1 cellular context compared by ENCODE assay signal in genomic region chr5:10533218-10533617, GRCh38.
TF ChIP-seq lines count a peak whose summit lies in the region.

No MANE protein-coding gene starts in this region.

TF ChIP-seq in IMR-90, 13 proteins besides CTCF, POLR2A, EP300 and RAD21 (continued from another document):
- TF ChIP-seq ELK1 (IDR thresholded peaks at IDR 0.05; ENCODE audit: borderline replicate concordance, low read depth, low read length) (no peak), MXI1 (IDR thresholded peaks at IDR 0.05; ENCODE audit: borderline replicate concordance, low read depth, low read length) (no peak)
